In the genomic region with DNA sequence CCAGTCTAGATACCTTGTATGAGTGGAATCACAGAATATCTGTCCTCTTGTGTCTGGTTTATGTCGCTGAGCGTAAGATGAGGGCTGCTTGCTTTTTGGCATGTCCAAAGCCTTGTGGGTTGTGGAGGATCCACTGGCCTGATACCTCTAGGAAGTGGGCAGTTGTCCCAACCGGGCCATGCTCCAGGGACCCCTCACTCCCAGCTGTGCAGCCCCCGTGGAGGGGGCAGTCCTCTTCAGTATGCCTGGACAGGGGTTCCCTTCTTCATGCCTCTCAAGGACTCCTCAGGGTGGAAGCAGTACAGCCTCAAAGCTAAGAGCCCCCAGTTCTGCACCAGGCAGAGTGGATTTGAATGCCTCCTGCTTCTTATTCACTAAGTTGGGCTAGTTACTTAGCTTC, we compare ENCODE assay signal across 23 cellular contexts. TPM values are rescaled to one million over a fixed set of nuclear protein-coding genes. Genes with fewer than 3 reads are reported as not detected.
DNase-seq lines count a peak whose midpoint lies in the region; ATAC-seq and TF ChIP-seq lines count a peak whose summit lies in the region.
"Had no signal": no experiment of that assay in that cellular context is flagged by ENCODE, and none has a peak within 500 bp of the region (broad histone marks: within the 10 kb centered on the region; RNA-seq: fewer than 3 reads in every experiment).

No MANE protein-coding gene starts in this region.

- H3K79me2 ChIP-seq in hepatocyte (no peaks in the 10 kb centered on the region), parathyroid adenoma (no peaks in the 10 kb centered on the region)

- H3K27me3 ChIP-seq in Caco-2 (replicated peaks; ENCODE audit: control insufficient read depth, insufficient read depth, low read length) (no peaks in the 10 kb centered on the region), hepatocyte (no peaks in the 10 kb centered on the region), parathyroid adenoma (ENCODE audit: control insufficient read depth, insufficient read depth, low read length) (no peaks in the 10 kb centered on the region)

- no peaks in the 10 kb centered on the region for H3K9me2 ChIP-seq in hepatocyte (replicated peaks; ENCODE audit: insufficient read depth)

- DNase-seq in Caco-2 (peak in 1 of 2 experiments; percentile 20), RWPE1 (ENCODE audit: low spot score) (no peak), hepatocyte (ENCODE audit: low spot score) (no peak), cortex of kidney (lab: John Stamatoyannopoulos, UW) (no peak)
- DNase-seq: CD8-positive, alpha-beta memory T cell; NCI-H1105; NCI-H146; NCI-H2029; NCI-H226; NCI-H524; NCI-H774; NK-92 treated with Interleukin-12 subunit alpha and Interleukin-12 subunit beta, amount 100 ng/mL, for 24 hours had no signal

- peaks cover 35% of the 10 kb centered on the region for H3K4me1 Mint-ChIP-seq in Caco-2 (ENCODE audit: low read depth, unreplicated experiment)

- intact Hi-C loops in Caco-2 (cut with micrococcal nuclease; ENCODE audit: unreplicated experiment) = no loop called here

- no peaks in the 10 kb centered on the region for H3K27me3 Mint-ChIP-seq in Caco-2 (ENCODE audit: insufficient read depth, unreplicated experiment)

- H2AFZ ChIP-seq in hepatocyte = no peak overlapping the region
- peak overlapping the region; percentile 40 for H2AFZ ChIP-seq in parathyroid adenoma

- no peaks in the 10 kb centered on the region for H3K9me3 Mint-ChIP-seq in Caco-2 (ENCODE audit: unreplicated experiment)

- no peak overlapping the region for H3K4me3 Mint-ChIP-seq in Caco-2 (ENCODE audit: unreplicated experiment)
- H3K4me3 Mint-ChIP-seq: CD8-positive, alpha-beta memory T cell had no signal

- peak overlapping the region; percentile 34 for H3K27ac ChIP-seq in RWPE1
- peak overlapping the region; percentile 5 for H3K27ac ChIP-seq in hepatocyte
- H3K27ac ChIP-seq in parathyroid adenoma = no peak overlapping the region
- H3K27ac ChIP-seq: C4-2B, HL-60, KMS-11 had no signal

- POLR2A ChIA-PET in Caco-2 (lab: Charles Lee) = no interaction called here
- POLR2A ChIA-PET in RWPE1 (lab: Yijun Ruan, JAX; ENCODE audit: low non-redundant PET) = no interaction called here

- peaks cover 12% of the 10 kb centered on the region for H3K4me1 ChIP-seq in Caco-2
- no peaks in the 10 kb centered on the region for H3K4me1 ChIP-seq in hepatocyte (ENCODE audit: insufficient read depth)
- peaks cover 22% of the 10 kb centered on the region for H3K4me1 ChIP-seq in parathyroid adenoma

- H3K36me3 Mint-ChIP-seq in Caco-2 (ENCODE audit: insufficient read depth, unreplicated experiment) = peaks cover 17% of the 10 kb centered on the region

- H3K9me3 ChIP-seq in Caco-2 (no peaks in the 10 kb centered on the region), hepatocyte (ENCODE audit: low read depth) (no peaks in the 10 kb centered on the region), parathyroid adenoma (ENCODE audit: control insufficient read depth, low read length) (no peaks in the 10 kb centered on the region)

- peak overlapping the region; percentile 35 for H3K27ac Mint-ChIP-seq in Caco-2 (ENCODE audit: unreplicated experiment)
- H3K27ac Mint-ChIP-seq: CD8-positive, alpha-beta memory T cell had no signal

- WGBS in hepatocyte (ENCODE audit: low lambda C conversion rate, missing lambda C conversion rate) = 79% methylated on average over 4 of the region's 4 CpGs

- no peak overlapping the region for H3K4me2 ChIP-seq in hepatocyte
- H3K4me2 ChIP-seq in parathyroid adenoma (ENCODE audit: low read length) = no peak overlapping the region
- H3K4me2 ChIP-seq: KMS-11 had no signal

- TF ChIP-seq CTCF in Caco-2 (IDR thresholded peaks at IDR 0.05; ENCODE audit: insufficient read depth in 1 of 2, low read depth in 1 of 2, low read length in 1 of 2, severe bottlenecking in 1 of 2, unreplicated experiment in 1 of 2) (no peak), RWPE1 (conservative IDR thresholded peaks at IDR 0.05; ENCODE audit: low read depth) (no peak), hepatocyte (IDR thresholded peaks at IDR 0.05; ENCODE audit: poor library complexity) (no peak), parathyroid adenoma (IDR thresholded peaks at IDR 0.05) (no peak)

- H4K20me1 ChIP-seq in hepatocyte (ENCODE audit: insufficient read depth, poor library complexity, severe bottlenecking) = no peaks in the 10 kb centered on the region

- ATAC-seq in HG02938 (IDR thresholded peaks at IDR 0.05; ENCODE audit: unreplicated experiment) = no peak
- no peak for ATAC-seq in HG03354 (IDR thresholded peaks at IDR 0.05; ENCODE audit: poor library complexity, severe bottlenecking, unreplicated experiment)
- ATAC-seq in GM18517 (IDR thresholded peaks at IDR 0.05; ENCODE audit: unreplicated experiment) = no peak

- CTCF ChIA-PET in Caco-2 (lab: Charles Lee) (interaction anchor here (1.4 kb wide), 1 partner anchor 14 kb away, joined by 4 read pairs; no protein-coding TSS in a partner anchor), RWPE1 (lab: Yijun Ruan, JAX) (interaction anchor here (0.6 to 1.5 kb wide), 4 partner anchors 17 to 94 kb away, joined by 3 to 6 read pairs (median 4); no protein-coding TSS in a partner anchor)

- H3K36me3 ChIP-seq in Caco-2 (ENCODE audit: control insufficient read depth, insufficient read depth, low read length) = no peaks in the 10 kb centered on the region
- H3K36me3 ChIP-seq in hepatocyte (replicated peaks; ENCODE audit: insufficient read depth, low read depth) = no peaks in the 10 kb centered on the region
- H3K36me3 ChIP-seq in parathyroid adenoma (ENCODE audit: control insufficient read depth, insufficient read depth, low read length) = no peaks in the 10 kb centered on the region

- no peak overlapping the region for H3K9ac ChIP-seq in parathyroid adenoma
- H3K9ac ChIP-seq: KMS-11 had no signal

- BruUV-seq in Caco-2 (replicated peaks; lab: Mats Ljungman, UMichigan) = no TSS peak

- H3K4me3 ChIP-seq in Caco-2 (ENCODE audit: low read depth, low read length) (no peak overlapping the region), hepatocyte (no peak overlapping the region), parathyroid adenoma (ENCODE audit: low read depth, low read length) (no peak overlapping the region)

RNA-seq across cellular contexts. Expression of gene ST6GALNAC1, which starts 23.8 kb away (rescaled TPM):
- total RNA-seq in Caco-2 (2022) (1.6 and 1.7 TPM in 2 replicates), hepatocyte (17.7 and 29.6 TPM in 2 replicates)
- 27.6 and 31.6 TPM in 2 replicates for polyA plus RNA-seq in hepatocyte
- total RNA-seq: A172, Daoy, H4 had no signal
- polyA plus RNA-seq: AG04450 had no signal

RNA-seq across cellular contexts. Expression of gene MXRA7, which starts 43.4 kb away (rescaled TPM):
- total RNA-seq in Caco-2 (2022) (66.8 and 70.2 TPM in 2 replicates), hepatocyte (101 and 102 TPM in 2 replicates)
- 117 and 138 TPM in 2 replicates for polyA plus RNA-seq in hepatocyte

RNA-seq across cellular contexts. Expression of gene JMJD6, which starts 59.0 kb away (rescaled TPM):
- total RNA-seq in Caco-2 (2022) (37.4 and 48.2 TPM in 2 replicates), hepatocyte (19.3 and 19.5 TPM in 2 replicates)
- polyA plus RNA-seq in hepatocyte = 34.5 and 44.8 TPM in 2 replicates

RNA-seq across cellular contexts. Expression of gene METTL23, which starts 59.3 kb away (rescaled TPM):
- total RNA-seq in Caco-2 (2022) = 37.7 and 38.8 TPM in 2 replicates
- 36.6 and 36.8 TPM in 2 replicates for total RNA-seq in hepatocyte
- polyA plus RNA-seq in hepatocyte = 48.0 and 56.5 TPM in 2 replicates
